In the genomic region with DNA sequence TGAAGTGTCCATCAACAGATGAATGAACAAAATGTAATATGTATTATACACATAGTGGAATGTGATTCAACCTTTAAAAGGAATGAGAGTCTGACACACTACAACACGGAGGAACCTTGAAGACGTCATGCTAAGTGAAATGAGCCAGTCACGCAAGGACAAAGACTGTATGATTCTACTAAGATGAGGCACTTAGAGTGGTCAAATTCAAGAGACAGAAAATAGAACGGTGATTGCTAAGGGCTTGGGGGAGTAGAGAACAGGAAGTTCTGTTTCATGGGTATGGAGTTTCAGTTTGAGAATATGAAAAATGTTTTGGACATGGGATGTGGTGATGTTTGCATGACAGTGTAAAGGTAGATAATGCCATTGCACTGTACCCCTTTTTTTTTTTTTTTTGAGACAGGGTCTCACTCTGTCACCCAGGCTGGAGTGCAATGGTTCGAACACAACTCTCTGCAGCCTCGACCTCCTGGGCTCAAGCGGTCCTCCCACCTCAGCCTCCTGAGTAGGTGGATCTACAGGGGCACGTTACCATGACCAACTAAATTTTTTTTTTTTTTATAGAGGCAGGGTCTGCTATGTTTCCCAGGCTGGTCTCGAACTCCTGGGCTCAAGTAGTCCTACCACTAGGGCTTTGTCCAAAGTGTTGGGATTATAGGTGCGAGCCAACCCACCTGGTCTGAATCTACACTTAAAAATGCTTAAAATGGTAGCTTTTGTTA, we compare ENCODE assay signal across 10 cellular contexts. TPM values are rescaled to one million over a fixed set of nuclear protein-coding genes. Genes with fewer than 3 reads are reported as not detected.
DNase-seq lines count a peak whose midpoint lies in the region; ATAC-seq and TF ChIP-seq lines count a peak whose summit lies in the region.
"Had no signal": no experiment of that assay in that cellular context is flagged by ENCODE, and none has a peak within 500 bp of the region (broad histone marks: within the 10 kb centered on the region; RNA-seq: fewer than 3 reads in every experiment).

No MANE protein-coding gene starts in this region.

- no peak for TF ChIP-seq POLR2A in esophagus muscularis mucosa (IDR thresholded peaks at IDR 0.05; ENCODE audit: low read depth)

- TF ChIP-seq CTCF in esophagus muscularis mucosa (IDR thresholded peaks at IDR 0.05) (no peak), endothelial cell (IDR thresholded peaks at IDR 0.05; ENCODE audit: unreplicated experiment) (no peak)

- H3K36me3 ChIP-seq in esophagus muscularis mucosa, result no peaks in the 10 kb centered on the region

- no peak for TF ChIP-seq EP300 in esophagus muscularis mucosa (IDR thresholded peaks at IDR 0.05)

- H3K9me3 Mint-ChIP-seq in natural killer cell treated with Interleukin-12 subunit alpha and Interleukin-12 subunit beta and Interleukin-15 and Interleukin-18, amount 100 ng/mL, for 72 hours, result no peaks in the 10 kb centered on the region
- no peaks in the 10 kb centered on the region for H3K9me3 Mint-ChIP-seq in endothelial cell (ENCODE audit: unreplicated experiment)

- H3K27me3 ChIP-seq in esophagus muscularis mucosa, result peaks cover 0 to 3% (median 0%) of the 10 kb centered on the region in 4 donors

- peak overlapping the region; percentile 78 for H3K4me3 Mint-ChIP-seq in natural killer cell treated with Interleukin-12 subunit alpha and Interleukin-12 subunit beta and Interleukin-15 and Interleukin-18, amount 100 ng/mL, for 72 hours
- no peak overlapping the region for H3K4me3 Mint-ChIP-seq in endothelial cell (ENCODE audit: unreplicated experiment)

- H3K4me1 Mint-ChIP-seq in natural killer cell treated with Interleukin-12 subunit alpha and Interleukin-12 subunit beta and Interleukin-15 and Interleukin-18, amount 100 ng/mL, for 72 hours (ENCODE audit: low read depth in 2 of 2), result peaks cover 68 to 71% of the 10 kb centered on the region in 2 donors
- peaks cover 17% of the 10 kb centered on the region for H3K4me1 Mint-ChIP-seq in endothelial cell (ENCODE audit: unreplicated experiment)

- H3K27ac ChIP-seq in esophagus muscularis mucosa (replicated peaks in 1 of 4), result no peak overlapping the region
- H3K27ac ChIP-seq: 22Rv1 had no signal

- no peaks in the 10 kb centered on the region for H3K36me3 Mint-ChIP-seq in natural killer cell treated with Interleukin-12 subunit alpha and Interleukin-12 subunit beta and Interleukin-15 and Interleukin-18, amount 100 ng/mL, for 72 hours
- no peaks in the 10 kb centered on the region for H3K36me3 Mint-ChIP-seq in endothelial cell (ENCODE audit: low read depth, unreplicated experiment)

- intact Hi-C loops in esophagus muscularis mucosa (cut with DNase I), result loop anchor here (5.0 to 10.0 kb wide), 2 partner anchors 52 to 354 kb away; partner anchors contain the start of genes DOK4, PSME3IP1 and RSPRY1

- DNase-seq in NCI-H526 treated with DMSO at 0.1 percent for 48 hours (lab: John Stamatoyannopoulos, UW) (peak; percentile 53), NCI-H526 (lab: John Stamatoyannopoulos, UW) (no peak), NOMO-1 (lab: John Stamatoyannopoulos, UW; ENCODE audit: unreplicated experiment in 2 of 2) (peak; percentile 42 to 60), superior temporal gyrus (ENCODE audit: extremely low spot score) (no peak), esophagus muscularis mucosa (ENCODE audit: extremely low spot score) (no peak), endothelial cell (ENCODE audit: low spot score) (no peak)
- no peak for DNase-seq in natural killer cell treated with Interleukin-12 subunit alpha and Interleukin-12 subunit beta and Interleukin-15 and Interleukin-18, amount 100 ng/mL, for 72 hours (ENCODE audit: low spot score)

- peaks cover 11 to 30% (median 25%) of the 10 kb centered on the region in 4 donors for H3K4me1 ChIP-seq in esophagus muscularis mucosa

- H3K4me3 ChIP-seq in esophagus muscularis mucosa, result no peak overlapping the region

- H3K9me3 ChIP-seq in esophagus muscularis mucosa, result no peaks in the 10 kb centered on the region

- WGBS in esophagus muscularis mucosa, result 79% methylated on average over 10 of the region's 10 CpGs

- H3K27ac Mint-ChIP-seq in natural killer cell treated with Interleukin-12 subunit alpha and Interleukin-12 subunit beta and Interleukin-15 and Interleukin-18, amount 100 ng/mL, for 72 hours, result peak overlapping the region; percentile 92 to 97
- no peak overlapping the region for H3K27ac Mint-ChIP-seq in endothelial cell (ENCODE audit: unreplicated experiment)

- ATAC-seq in HG02759 (IDR thresholded peaks at IDR 0.05; ENCODE audit: unreplicated experiment), result peak; percentile 50
- peak in 1 of 2 donors; percentile 54 for ATAC-seq in natural killer cell treated with Interleukin-12 subunit alpha and Interleukin-12 subunit beta and Interleukin-15 and Interleukin-18, amount 100 ng/mL, for 72 hours

- H3K27me3 Mint-ChIP-seq in natural killer cell treated with Interleukin-12 subunit alpha and Interleukin-12 subunit beta and Interleukin-15 and Interleukin-18, amount 100 ng/mL, for 72 hours, result no peaks in the 10 kb centered on the region
- peaks cover 13% of the 10 kb centered on the region for H3K27me3 Mint-ChIP-seq in endothelial cell (ENCODE audit: unreplicated experiment)

RNA-seq across cellular contexts. Expression of gene CCDC102A, which starts 2.9 kb away (rescaled TPM):
- total RNA-seq in natural killer cell treated with Interleukin-12 subunit alpha and Interleukin-12 subunit beta and Interleukin-15 and Interleukin-18, amount 100 ng/mL, for 72 hours, result 10 to 100 TPM; 13.9 to 21.5 TPM
- total RNA-seq in esophagus muscularis mucosa (10 to 100 TPM; 22.7 to 54.9 (median 36.9) TPM), endothelial cell (ENCODE audit: unreplicated experiment) (14.6 TPM)

RNA-seq across cellular contexts. Expression of gene ADGRG5, which starts 3.2 kb away (rescaled TPM):
- 10 to 100 TPM; 86.8 to 95.0 TPM for total RNA-seq in natural killer cell treated with Interleukin-12 subunit alpha and Interleukin-12 subunit beta and Interleukin-15 and Interleukin-18, amount 100 ng/mL, for 72 hours
- total RNA-seq in esophagus muscularis mucosa (under 1 TPM in 3 of 4 donors, not detected in 1; under 0.01 to 0.34 (median 0.17) TPM), endothelial cell (ENCODE audit: unreplicated experiment) (0.28 TPM)
- total RNA-seq: renal cortical epithelial cell had no signal

RNA-seq across cellular contexts. Expression of gene DOK4, which starts 52.9 kb away (rescaled TPM):
- total RNA-seq in natural killer cell treated with Interleukin-12 subunit alpha and Interleukin-12 subunit beta and Interleukin-15 and Interleukin-18, amount 100 ng/mL, for 72 hours, result 1 to 10 TPM; 4.2 to 6.5 TPM
- total RNA-seq in esophagus muscularis mucosa (10 to 100 TPM; 14.5 to 36.7 (median 29.4) TPM), endothelial cell (ENCODE audit: unreplicated experiment) (69.4 TPM)

Comparison
In these comparisons a context has a peak if more than half of its experiments do, and no peak if none do; other contexts are left out.
1. DNase-seq: peak in NCI-H526 treated with DMSO at 0.1 percent for 48 hours (single experiment) and NOMO-1 (2 of 2); none in NCI-H526 (0 of 2), natural killer cell treated with Interleukin-12 subunit alpha and Interleukin-12 subunit beta and Interleukin-15 and Interleukin-18, amount 100 ng/mL, for 72 hours (single experiment), superior temporal gyrus (single experiment), esophagus muscularis mucosa (single experiment) and endothelial cell (single experiment).
2. RNA of gene ADGRG5, which starts 3.2 kb away (total RNA-seq): 86.8 to 95.0 TPM in natural killer cell treated with Interleukin-12 subunit alpha and Interleukin-12 subunit beta and Interleukin-15 and Interleukin-18, amount 100 ng/mL, for 72 hours; 0.28 TPM in endothelial cell (single experiment) and under 0.01 to 0.34 TPM in esophagus muscularis mucosa; every median in the first group is over 10 times any median in the second.